In the genomic region with DNA sequence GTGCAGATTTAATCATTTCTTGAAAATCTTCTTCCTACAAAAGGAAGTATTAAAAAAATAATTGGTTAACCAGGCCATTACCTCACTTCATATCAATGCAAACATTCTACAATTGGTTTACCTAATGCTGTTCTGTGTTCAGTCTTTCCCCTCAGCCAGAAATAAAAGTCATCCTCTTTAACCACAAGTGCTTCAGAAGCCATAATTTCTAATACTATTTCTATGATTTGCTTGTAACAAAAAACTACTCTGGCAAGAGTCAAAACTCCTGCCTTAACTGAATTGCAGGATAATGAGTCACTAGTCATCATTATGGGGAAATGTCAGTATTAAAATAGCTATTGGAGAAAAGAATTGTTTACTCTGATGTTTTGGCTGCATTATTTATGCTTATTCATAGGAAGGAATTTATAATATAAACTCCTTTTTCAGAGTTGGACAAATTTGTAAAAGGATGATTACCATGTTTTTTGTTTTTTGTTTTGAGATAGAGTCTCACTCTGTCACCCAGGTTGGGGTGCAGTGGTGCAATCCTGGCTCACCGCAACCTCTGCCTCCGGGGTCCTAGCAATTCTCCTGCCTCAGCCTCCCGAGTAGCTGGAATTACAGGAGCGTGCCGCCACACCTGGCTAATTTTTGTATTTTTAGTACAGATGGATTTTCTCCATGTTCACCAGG, we compare ENCODE assay signal across 12 cellular contexts. TPM values are rescaled to one million over a fixed set of nuclear protein-coding genes. Genes with fewer than 3 reads are reported as not detected.
A peak's percentile ranks its signal among the peaks of the same experiment; 100 is the strongest.
DNase-seq lines count a peak whose midpoint lies in the region; ATAC-seq and TF ChIP-seq lines count a peak whose summit lies in the region.
"Had no signal": no experiment of that assay in that cellular context is flagged by ENCODE, and none has a peak within 500 bp of the region (broad histone marks: within the 10 kb centered on the region; RNA-seq: fewer than 3 reads in every experiment).

No MANE protein-coding gene starts in this region.

- in situ Hi-C loops in HAP-1 (cut with MboI; ENCODE audit: low sequenced_read_pairs): no loop called here

- WGBS in gastroesophageal sphincter (ENCODE audit: low coverage in 1 of 2), 2 donors: 81 to 89% methylated on average over 4 to 5 of the region's 5 CpGs
- 73% methylated on average over 5 of the region's 5 CpGs for WGBS in suprapubic skin

- H3K27ac ChIP-seq in HEK293 (ENCODE audit: extremely low read depth, low read depth, low read length) (no peak overlapping the region), gastroesophageal sphincter (peak overlapping the region; percentile 23 to 71 (median 60)), suprapubic skin (peak overlapping the region; percentile 61)

- H3K4me1 ChIP-seq in HEK293 (ENCODE audit: control insufficient read depth, insufficient read depth, low read length) (no peaks in the 10 kb centered on the region), gastroesophageal sphincter (peaks cover 0 to 18% (median 3%) of the 10 kb centered on the region in 3 donors), suprapubic skin (peaks cover 2% of the 10 kb centered on the region), HAP-1 (no peaks in the 10 kb centered on the region)

- CTCF ChIA-PET in HEK293 (lab: Yijun Ruan, JAX): interaction anchor here (1.2 kb wide), 1 partner anchor 187 kb away, joined by 4 read pairs; no protein-coding TSS in a partner anchor
- CTCF ChIA-PET in activated CD8-positive, alpha-beta T cell treated with anti-CD3 and anti-CD28 coated beads, Interleukin-2, amount 10 ng/mL, durations not matched to agents 7 days and 5 days (lab: Charles Lee): no interaction called here

- no peaks in the 10 kb centered on the region for H3K9me3 Mint-ChIP-seq in activated CD8-positive, alpha-beta T cell treated with anti-CD3 and anti-CD28 coated beads, Interleukin-2, amount 10 ng/mL, durations not matched to agents 7 days and 5 days (ENCODE audit: insufficient read depth)
- H3K9me3 Mint-ChIP-seq: brain had no signal

- H3K36me3 Mint-ChIP-seq in activated CD8-positive, alpha-beta T cell treated with anti-CD3 and anti-CD28 coated beads, Interleukin-2, amount 10 ng/mL, durations not matched to agents 7 days and 5 days (ENCODE audit: low read depth): peaks cover 21% of the 10 kb centered on the region

- DNase-seq in amniotic stem cell (lab: John Stamatoyannopoulos, UW) (peak; percentile 38), suprapubic skin (ENCODE audit: low spot score in 2 of 2) (no peak), HAP-1 (ENCODE audit: low spot score in 2 of 2) (no peak), DMS 273 (lab: John Stamatoyannopoulos, UW; ENCODE audit: unreplicated experiment) (no peak)
- no peak for DNase-seq in activated CD8-positive, alpha-beta T cell treated with anti-CD3 and anti-CD28 coated beads, Interleukin-2, amount 10 ng/mL, durations not matched to agents 7 days and 5 days
- no peak for DNase-seq in central memory CD4-positive, alpha-beta T cell
- DNase-seq: NCI-H2227 treated with DMSO at 0.1 percent for 48 hours had no signal

- H3K4me3 Mint-ChIP-seq in activated CD8-positive, alpha-beta T cell treated with anti-CD3 and anti-CD28 coated beads, Interleukin-2, amount 10 ng/mL, durations not matched to agents 7 days and 5 days: no peak overlapping the region
- H3K4me3 Mint-ChIP-seq: brain had no signal

- H3K9me3 ChIP-seq in HEK293 (ENCODE audit: control insufficient read depth, insufficient read depth, low read depth, low read length): no peaks in the 10 kb centered on the region
- no peaks in the 10 kb centered on the region for H3K9me3 ChIP-seq in gastroesophageal sphincter
- no peaks in the 10 kb centered on the region for H3K9me3 ChIP-seq in suprapubic skin
- H3K9me3 ChIP-seq in HAP-1: no peaks in the 10 kb centered on the region

- H3K36me3 ChIP-seq in HEK293 (ENCODE audit: control insufficient read depth in 2 of 2, insufficient read depth in 1 of 2, low read length in 2 of 2) (peaks cover 0 to 2% of the 10 kb centered on the region in 2 experiments; a peak in 2 of 3 replicates), gastroesophageal sphincter (peaks cover 0 to 22% of the 10 kb centered on the region in 2 donors), suprapubic skin (peaks cover 4% of the 10 kb centered on the region), HAP-1 (replicated peaks) (no peaks in the 10 kb centered on the region)

- H3K27me3 ChIP-seq in gastroesophageal sphincter (no peaks in the 10 kb centered on the region), suprapubic skin (no peaks in the 10 kb centered on the region), HAP-1 (ENCODE audit: low read depth) (no peaks in the 10 kb centered on the region)

- H3K4me3 ChIP-seq in HEK293 (ENCODE audit: low read depth, low read length): no peak overlapping the region
- H3K4me3 ChIP-seq in gastroesophageal sphincter: no peak overlapping the region
- H3K4me3 ChIP-seq in suprapubic skin: no peak overlapping the region
- no peak overlapping the region for H3K4me3 ChIP-seq in HAP-1

- H3K27ac Mint-ChIP-seq in activated CD8-positive, alpha-beta T cell treated with anti-CD3 and anti-CD28 coated beads, Interleukin-2, amount 10 ng/mL, durations not matched to agents 7 days and 5 days: no peak overlapping the region

- TF ChIP-seq EP300 in gastroesophageal sphincter (IDR thresholded peaks at IDR 0.05) (no peak), suprapubic skin (IDR thresholded peaks at IDR 0.05) (no peak)

- POLR2A ChIA-PET in HEK293 (lab: Yijun Ruan, JAX): no interaction called here
- POLR2A ChIA-PET in activated CD8-positive, alpha-beta T cell treated with anti-CD3 and anti-CD28 coated beads, Interleukin-2, amount 10 ng/mL, durations not matched to agents 7 days and 5 days (lab: Charles Lee): no interaction called here

- H3K27me3 Mint-ChIP-seq in activated CD8-positive, alpha-beta T cell treated with anti-CD3 and anti-CD28 coated beads, Interleukin-2, amount 10 ng/mL, durations not matched to agents 7 days and 5 days (ENCODE audit: low read depth): no peaks in the 10 kb centered on the region
- H3K27me3 Mint-ChIP-seq: brain had no signal

- TF ChIP-seq CTCF in HEK293 (tag by site-specific recombination; IDR thresholded peaks at IDR 0.05) (no peak), gastroesophageal sphincter (IDR thresholded peaks at IDR 0.05) (no peak), suprapubic skin (IDR thresholded peaks at IDR 0.05) (no peak)

- H3K4me1 Mint-ChIP-seq in activated CD8-positive, alpha-beta T cell treated with anti-CD3 and anti-CD28 coated beads, Interleukin-2, amount 10 ng/mL, durations not matched to agents 7 days and 5 days (ENCODE audit: low read depth): no peaks in the 10 kb centered on the region
- H3K4me1 Mint-ChIP-seq: brain had no signal

- ATAC-seq in gastroesophageal sphincter: peak; percentile 72
- ATAC-seq in activated CD8-positive, alpha-beta T cell treated with anti-CD3 and anti-CD28 coated beads, Interleukin-2, amount 10 ng/mL, durations not matched to agents 7 days and 5 days: no peak
- ATAC-seq: HepG2 had no signal

- TF ChIP-seq POLR2A in gastroesophageal sphincter (IDR thresholded peaks at IDR 0.05): no peak
- no peak for TF ChIP-seq POLR2A in suprapubic skin (IDR thresholded peaks at IDR 0.05)

TF ChIP-seq in HEK293, 187 proteins besides CTCF, POLR2A, EP300 and RAD21:
- 0 out of 2 replicates have a peak, but pooled peaks have one; percentile 11 for TF ChIP-seq BCL6B (tag by site-specific recombination; IDR thresholded peaks at IDR 0.05)
- TF ChIP-seq, protein P1, sequence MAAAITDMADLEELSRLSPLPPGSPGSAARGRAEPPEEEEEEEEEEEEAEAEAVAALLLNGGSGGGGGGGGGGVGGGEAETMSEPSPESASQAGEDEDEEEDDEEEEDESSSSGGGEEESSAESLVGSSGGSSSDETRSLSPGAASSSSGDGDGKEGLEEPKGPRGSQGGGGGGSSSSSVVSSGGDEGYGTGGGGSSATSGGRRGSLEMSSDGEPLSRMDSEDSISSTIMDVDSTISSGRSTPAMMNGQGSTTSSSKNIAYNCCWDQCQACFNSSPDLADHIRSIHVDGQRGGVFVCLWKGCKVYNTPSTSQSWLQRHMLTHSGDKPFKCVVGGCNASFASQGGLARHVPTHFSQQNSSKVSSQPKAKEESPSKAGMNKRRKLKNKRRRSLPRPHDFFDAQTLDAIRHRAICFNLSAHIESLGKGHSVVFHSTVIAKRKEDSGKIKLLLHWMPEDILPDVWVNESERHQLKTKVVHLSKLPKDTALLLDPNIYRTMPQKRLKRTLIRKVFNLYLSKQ (tag by site-specific recombination; IDR thresholded peaks at IDR 0.05; ENCODE audit: borderline replicate concordance): no peak
- TF ChIP-seq, protein P2, sequence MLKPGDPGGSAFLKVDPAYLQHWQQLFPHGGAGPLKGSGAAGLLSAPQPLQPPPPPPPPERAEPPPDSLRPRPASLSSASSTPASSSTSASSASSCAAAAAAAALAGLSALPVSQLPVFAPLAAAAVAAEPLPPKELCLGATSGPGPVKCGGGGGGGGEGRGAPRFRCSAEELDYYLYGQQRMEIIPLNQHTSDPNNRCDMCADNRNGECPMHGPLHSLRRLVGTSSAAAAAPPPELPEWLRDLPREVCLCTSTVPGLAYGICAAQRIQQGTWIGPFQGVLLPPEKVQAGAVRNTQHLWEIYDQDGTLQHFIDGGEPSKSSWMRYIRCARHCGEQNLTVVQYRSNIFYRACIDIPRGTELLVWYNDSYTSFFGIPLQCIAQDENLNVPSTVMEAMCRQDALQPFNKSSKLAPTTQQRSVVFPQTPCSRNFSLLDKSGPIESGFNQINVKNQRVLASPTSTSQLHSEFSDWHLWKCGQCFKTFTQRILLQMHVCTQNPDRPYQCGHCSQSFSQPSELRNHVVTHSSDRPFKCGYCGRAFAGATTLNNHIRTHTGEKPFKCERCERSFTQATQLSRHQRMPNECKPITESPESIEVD (tag by site-specific recombination; IDR thresholded peaks at IDR 0.05): peak; percentile 58
- TF ChIP-seq ZNF529 (tag by site-specific recombination; IDR thresholded peaks at IDR 0.05; ENCODE audit: insufficient replicate concordance): no peak

RNA-seq across cellular contexts. Expression of gene ODAD2, which starts 55.5 kb away (rescaled TPM):
- total RNA-seq in gastroesophageal sphincter (1 to 10 TPM in 3 of 4 donors, under 1 TPM in 1; 0.93 to 1.8 (median 1.6) TPM), suprapubic skin (under 1 TPM in 1 of 4 donors, not detected in 3; 0.23 TPM)
- total RNA-seq in activated CD8-positive, alpha-beta T cell treated with anti-CD3 and anti-CD28 coated beads, Interleukin-2, amount 10 ng/mL, durations not matched to agents 7 days and 5 days: not detected
- total RNA-seq: HepG2; T-helper 1 cell treated with Interleukin-12 subunit alpha and Interleukin-12 subunit beta and Interleukin-4 antibody, amounts not matched to agents 30 ng/mL and 1 ng/mL, for 36 hours had no signal
